In the genomic region with DNA sequence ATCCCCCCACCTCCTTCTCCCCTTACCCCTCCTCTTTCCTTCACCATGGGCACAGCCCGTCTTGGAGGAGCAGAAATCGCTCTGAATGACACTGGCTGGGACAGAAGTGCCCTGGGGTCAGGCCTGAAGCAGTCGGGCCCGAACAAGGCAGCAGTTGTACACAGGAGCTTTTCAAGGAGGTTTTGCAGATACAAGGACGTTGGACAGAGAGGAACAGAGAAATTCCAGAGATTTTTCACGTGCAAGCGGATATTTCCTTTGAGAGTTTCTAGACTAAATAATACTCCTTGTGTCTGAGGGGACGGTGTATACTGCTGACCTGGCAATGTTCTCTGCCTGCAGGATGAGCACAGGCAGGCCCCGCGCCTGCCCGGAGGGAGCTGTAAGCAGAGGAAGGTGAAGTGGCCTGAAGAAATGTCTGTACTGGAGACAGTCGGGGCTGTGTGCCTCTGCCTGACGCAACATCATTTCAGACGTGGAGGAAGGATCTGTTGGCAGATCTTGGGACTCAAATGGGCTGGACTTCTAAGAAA, we compare ENCODE assay signal across 11 cellular contexts.
DNase-seq lines count a peak whose midpoint lies in the region; ATAC-seq and TF ChIP-seq lines count a peak whose summit lies in the region.
"Had no signal": no experiment of that assay in that cellular context is flagged by ENCODE, and none has a peak within 500 bp of the region (broad histone marks: within the 10 kb centered on the region; RNA-seq: fewer than 3 reads in every experiment).

No MANE protein-coding gene starts in this region.

- H3K27ac ChIP-seq in right lobe of liver = peak overlapping the region; percentile 7 to 99 (median 98)
- H3K27ac ChIP-seq in stomach smooth muscle (ENCODE audit: low read length) = peak overlapping the region; percentile 41

- peak overlapping the region in 1 of 2 donors; percentile 5 for H3K9ac ChIP-seq in stomach smooth muscle (ENCODE audit: low read length in 2 of 2)

- ATAC-seq in right lobe of liver = peak in 1 of 4 donors; percentile 39
- no peak for ATAC-seq in GM21390 (IDR thresholded peaks at IDR 0.05; ENCODE audit: unreplicated experiment)

- TF ChIP-seq CTCF in chondrocyte (IDR thresholded peaks at IDR 0.05) = no peak
- no peak for TF ChIP-seq CTCF in right lobe of liver (IDR thresholded peaks at IDR 0.05)

- H3K27me3 Mint-ChIP-seq in chondrocyte (ENCODE audit: low read depth) = no peaks in the 10 kb centered on the region

- H3K4me3 ChIP-seq in right lobe of liver (no peak overlapping the region), stomach smooth muscle (ENCODE audit: low read length in 2 of 2) (no peak overlapping the region)

- no peaks in the 10 kb centered on the region for H3K27me3 ChIP-seq in right lobe of liver
- H3K27me3 ChIP-seq in stomach smooth muscle (ENCODE audit: control insufficient read depth in 1 of 2, insufficient read depth in 2 of 2, low read length in 2 of 2) = no peaks in the 10 kb centered on the region

- H3K4me1 Mint-ChIP-seq in chondrocyte (ENCODE audit: low read depth) = peaks cover 94% of the 10 kb centered on the region

- H3K4me1 ChIP-seq in right lobe of liver (peaks cover under 1 to 74% (median 40%) of the 10 kb centered on the region in 4 donors), stomach smooth muscle (ENCODE audit: control insufficient read depth, insufficient read depth, low read length) (peaks cover 32% of the 10 kb centered on the region)

- DNase-seq in NCI-H510A (lab: John Stamatoyannopoulos, UW) = peak; percentile 34
- no peak for DNase-seq in chondrocyte (ENCODE audit: low spot score)
- DNase-seq in right lobe of liver = no peak
- DNase-seq in NAMALWA (ENCODE audit: low spot score) = no peak
- DNase-seq in GM19238 (ENCODE audit: insufficient read length, low spot score) = no peak
- no peak for DNase-seq in 8988T
- DNase-seq: activated CD8-positive, alpha-beta memory T cell treated with anti-CD3 and anti-CD28 coated beads, Interleukin-2, amount 50 U/mL, for 4 hours; amniotic stem cell; NCI-H1436 treated with DMSO at 0.1 percent for 48 hours had no signal

- H3K9me3 ChIP-seq in right lobe of liver (no peaks in the 10 kb centered on the region), stomach smooth muscle (ENCODE audit: control insufficient read depth in 2 of 2, low read length in 2 of 2) (no peaks in the 10 kb centered on the region)

- peak overlapping the region; percentile 37 for H3K4me3 Mint-ChIP-seq in chondrocyte (ENCODE audit: unreplicated experiment)

- H3K27ac Mint-ChIP-seq in chondrocyte (ENCODE audit: unreplicated experiment) = peak overlapping the region; percentile 99

- no peaks in the 10 kb centered on the region for H3K36me3 Mint-ChIP-seq in chondrocyte (ENCODE audit: low read depth)

- WGBS in right lobe of liver (ENCODE audit: insufficient coverage, low coverage, low lambda C conversion rate, missing lambda C conversion rate) = 60% methylated on average over 9 of the region's 14 CpGs

- intact Hi-C loops in right lobe of liver (cut with DNase I) = no loop called here

- H3K36me3 ChIP-seq in right lobe of liver (no peaks in the 10 kb centered on the region), stomach smooth muscle (ENCODE audit: control insufficient read depth in 2 of 2, insufficient read depth in 2 of 2, low read length in 2 of 2) (no peaks in the 10 kb centered on the region)

- no peaks in the 10 kb centered on the region for H3K9me3 Mint-ChIP-seq in chondrocyte (ENCODE audit: low read depth)

- TF ChIP-seq POLR2A in right lobe of liver (IDR thresholded peaks at IDR 0.05) = no peak
